5 cellular contexts compared by ENCODE assay signal in the genomic region with DNA sequence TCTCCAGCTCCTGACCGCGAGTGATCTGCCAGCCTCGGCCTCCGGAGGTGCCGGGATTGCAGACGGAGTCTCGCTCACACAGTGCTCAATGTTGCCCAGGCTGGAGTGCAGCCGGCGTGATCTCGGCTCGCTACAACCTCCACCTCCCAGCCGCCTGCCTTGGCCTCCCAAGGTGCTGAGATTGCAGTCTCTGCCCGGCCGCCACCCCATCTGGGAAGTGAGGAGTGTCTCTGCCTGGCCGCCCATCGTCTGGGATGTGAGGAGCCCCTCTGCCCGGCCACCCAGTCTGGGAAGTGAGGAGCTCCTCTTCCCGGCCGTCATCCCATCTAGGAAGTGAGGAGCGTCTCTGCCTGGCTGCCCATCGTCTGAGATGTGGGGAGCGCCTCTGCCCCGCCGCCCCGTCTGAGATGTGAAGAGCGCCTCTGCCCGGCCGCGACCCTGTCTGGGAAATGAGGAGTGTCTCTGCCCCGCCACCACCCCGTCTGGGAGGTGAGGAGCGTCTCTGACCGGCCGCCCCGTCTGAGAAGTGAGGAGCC. TPM values are rescaled to one million over a fixed set of nuclear protein-coding genes. Genes with fewer than 3 reads are reported as not detected.
"Had no signal": no experiment of that assay in that cellular context is flagged by ENCODE, and none has a peak within 500 bp of the region (broad histone marks: within the 10 kb centered on the region; RNA-seq: fewer than 3 reads in every experiment).

No MANE protein-coding gene starts in this region.

RNA-seq across cellular contexts. Expression of a gene that starts 9.6 kb away (rescaled TPM):
- total RNA-seq: OCI-LY7, Right ventricle myocardium inferior, RPMI7951, SJCRH30 had no signal

RNA-seq across cellular contexts. Expression of a gene that starts 53.4 kb away (rescaled TPM):
- total RNA-seq: OCI-LY7, PC-3 had no signal
